1 cellular context compared by ENCODE assay signal in the genomic region with DNA sequence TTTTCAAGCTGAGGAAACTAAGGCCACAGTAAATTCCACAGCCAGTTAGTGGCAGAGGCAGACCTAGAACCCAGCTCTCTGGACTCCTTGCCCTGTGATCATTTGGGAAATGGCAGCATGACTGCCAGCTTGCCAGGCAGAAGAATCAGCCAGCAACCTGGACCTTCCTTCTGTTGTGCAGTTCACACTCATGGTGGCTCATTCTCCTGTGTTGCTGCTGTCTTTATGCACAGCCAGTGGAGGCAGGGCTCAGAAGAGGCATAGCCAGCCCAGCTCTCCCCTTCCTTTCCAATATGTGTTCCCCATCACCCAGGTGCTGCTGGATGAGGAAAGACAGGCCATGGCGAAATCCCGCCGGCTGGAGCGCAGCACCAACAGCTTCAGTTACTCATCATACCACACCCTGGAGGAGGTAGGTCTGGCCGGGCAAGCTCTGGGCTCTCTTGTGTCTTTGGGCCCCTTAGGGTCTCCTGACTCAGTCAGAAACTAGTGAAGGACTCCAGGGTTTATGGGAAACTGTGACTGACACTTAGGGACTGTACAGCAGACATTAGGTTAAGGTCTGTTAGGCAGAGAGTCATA.
A peak's percentile ranks its signal among the peaks of the same experiment; 100 is the strongest.
TF ChIP-seq lines count a peak whose summit lies in the region.

No MANE protein-coding gene starts in this region.

TF ChIP-seq in K562, 482 proteins besides CTCF, POLR2A, EP300 and RAD21:
- TF ChIP-seq PHTF2 (CRISPR knock-in tag; IDR thresholded peaks at IDR 0.05) (no peak), ZNF41 (CRISPR knock-in tag; conservative IDR thresholded peaks at IDR 0.05) (peak; percentile 99)
